ENCODE assay signal across 14 cellular contexts in genomic region chr11:86211619-86212018, GRCh38. TPM values are rescaled to one million over a fixed set of nuclear protein-coding genes. Genes with fewer than 3 reads are reported as not detected.
DNase-seq lines count a peak whose midpoint lies in the region; ATAC-seq, FAIRE-seq and TF ChIP-seq lines count a peak whose summit lies in the region.
"Had no signal": no experiment of that assay in that cellular context is flagged by ENCODE, and none has a peak within 500 bp of the region (broad histone marks: within the 10 kb centered on the region; RNA-seq: fewer than 3 reads in every experiment).

No MANE protein-coding gene starts in this region.

- BruUV-seq in PC-3 (replicated peaks; lab: Mats Ljungman, UMichigan): no TSS peak

- no peaks in the 10 kb centered on the region for H4K20me1 ChIP-seq in PC-3 (ENCODE audit: low read length)

- intact Hi-C loops in PC-3 (cut with micrococcal nuclease): no loop called here

- no peaks in the 10 kb centered on the region for H3K79me2 ChIP-seq in PC-3 (ENCODE audit: low read length)

- TF ChIP-seq CTCF in endothelial cell (IDR thresholded peaks at IDR 0.05; ENCODE audit: unreplicated experiment) (no peak), PC-3 (conservative IDR thresholded peaks at IDR 0.05; ENCODE audit: low read depth, low read length) (no peak)

- H3F3A ChIP-seq in PC-3 (ENCODE audit: low read length, unreplicated experiment): no peaks in the 10 kb centered on the region

- no peaks in the 10 kb centered on the region for H3K9me3 Mint-ChIP-seq in endothelial cell (ENCODE audit: unreplicated experiment)
- H3K9me3 Mint-ChIP-seq: CD4-positive, alpha-beta T cell; H9 had no signal

- no peaks in the 10 kb centered on the region for H3K4me1 Mint-ChIP-seq in endothelial cell (ENCODE audit: unreplicated experiment)
- H3K4me1 Mint-ChIP-seq: H9 had no signal

- no peak overlapping the region for H3K27ac ChIP-seq in PC-3 (ENCODE audit: low read length)
- H3K27ac ChIP-seq: cardiac muscle cell had no signal

- peak; percentile 51 for ATAC-seq in GM18517 (IDR thresholded peaks at IDR 0.05; ENCODE audit: unreplicated experiment)
- peak; percentile 64 for ATAC-seq in GM19351 (IDR thresholded peaks at IDR 0.05; ENCODE audit: unreplicated experiment)
- peak; percentile 36 for ATAC-seq in HG02852 (IDR thresholded peaks at IDR 0.05; ENCODE audit: unreplicated experiment)
- ATAC-seq in PC-3: no peak

- no peaks in the 10 kb centered on the region for H3K27me3 ChIP-seq in PC-3 (ENCODE audit: low read length)
- H3K27me3 ChIP-seq: cardiac muscle cell had no signal

- FAIRE-seq in HTR-8/SVneo (lab: Jason Lieb, UNC): no peak

- H3K4me2 ChIP-seq in PC-3 (ENCODE audit: low read length): no peak overlapping the region

- H2AFZ ChIP-seq in PC-3 (ENCODE audit: low read length): no peak overlapping the region

- DNase-seq in NCI-H2227 treated with DMSO at 0.1 percent for 48 hours (lab: John Stamatoyannopoulos, UW) (peak; percentile 18), GM19240 (ENCODE audit: insufficient read length, low spot score) (no peak), HTR-8/SVneo (ENCODE audit: insufficient read length, low spot score) (no peak), endothelial cell (ENCODE audit: low spot score) (no peak), PC-3 (no peak)
- DNase-seq: activated CD4-positive, alpha-beta T cell treated with anti-CD3 and anti-CD28 coated beads for 48 hours; activated gamma-delta T cell treated with Interleukin-2 at 50 U/mL for 16 hours; CD4-positive, alpha-beta T cell; H9 had no signal

- H3K4me3 ChIP-seq in PC-3 (ENCODE audit: low read length): no peak overlapping the region
- H3K4me3 ChIP-seq: cardiac muscle cell had no signal

- no peak overlapping the region for H3K9ac ChIP-seq in PC-3 (ENCODE audit: low read length)

- H3K4me1 ChIP-seq in PC-3 (ENCODE audit: insufficient read depth, low read length): no peaks in the 10 kb centered on the region

- H3K36me3 Mint-ChIP-seq in endothelial cell (ENCODE audit: low read depth, unreplicated experiment): no peaks in the 10 kb centered on the region

- no peaks in the 10 kb centered on the region for H3K36me3 ChIP-seq in PC-3 (ENCODE audit: low read depth, low read length)
- H3K36me3 ChIP-seq: cardiac muscle cell had no signal

- POLR2A ChIA-PET in PC-3 (lab: Charles Lee; ENCODE audit: unreplicated experiment): no interaction called here

- no peaks in the 10 kb centered on the region for H3K9me2 ChIP-seq in PC-3 (replicated peaks; ENCODE audit: low read length)

- H3K27ac Mint-ChIP-seq in endothelial cell (ENCODE audit: unreplicated experiment): no peak overlapping the region
- H3K27ac Mint-ChIP-seq: CD4-positive, alpha-beta T cell; H9; progenitor cell of endocrine pancreas had no signal

- no peaks in the 10 kb centered on the region for H3K9me3 ChIP-seq in PC-3 (ENCODE audit: low read length)

- no peaks in the 10 kb centered on the region for H3K27me3 Mint-ChIP-seq in endothelial cell (ENCODE audit: unreplicated experiment)
- H3K27me3 Mint-ChIP-seq: CD4-positive, alpha-beta T cell; progenitor cell of endocrine pancreas had no signal

- CTCF ChIA-PET in PC-3 (lab: Charles Lee): no interaction called here

- no peak overlapping the region for H3K4me3 Mint-ChIP-seq in endothelial cell (ENCODE audit: unreplicated experiment)
- H3K4me3 Mint-ChIP-seq: CD4-positive, alpha-beta T cell; H9 had no signal

RNA-seq across cellular contexts. Expression of gene EED, which starts 32.9 kb away (rescaled TPM):
- total RNA-seq in endothelial cell (ENCODE audit: unreplicated experiment) (18.5 TPM), PC-3 (2014; rRNA removed) (17.6 and 19.4 TPM in 2 replicates)
